Comparison of ENCODE assay signal across 19 cellular contexts in the genomic region with DNA sequence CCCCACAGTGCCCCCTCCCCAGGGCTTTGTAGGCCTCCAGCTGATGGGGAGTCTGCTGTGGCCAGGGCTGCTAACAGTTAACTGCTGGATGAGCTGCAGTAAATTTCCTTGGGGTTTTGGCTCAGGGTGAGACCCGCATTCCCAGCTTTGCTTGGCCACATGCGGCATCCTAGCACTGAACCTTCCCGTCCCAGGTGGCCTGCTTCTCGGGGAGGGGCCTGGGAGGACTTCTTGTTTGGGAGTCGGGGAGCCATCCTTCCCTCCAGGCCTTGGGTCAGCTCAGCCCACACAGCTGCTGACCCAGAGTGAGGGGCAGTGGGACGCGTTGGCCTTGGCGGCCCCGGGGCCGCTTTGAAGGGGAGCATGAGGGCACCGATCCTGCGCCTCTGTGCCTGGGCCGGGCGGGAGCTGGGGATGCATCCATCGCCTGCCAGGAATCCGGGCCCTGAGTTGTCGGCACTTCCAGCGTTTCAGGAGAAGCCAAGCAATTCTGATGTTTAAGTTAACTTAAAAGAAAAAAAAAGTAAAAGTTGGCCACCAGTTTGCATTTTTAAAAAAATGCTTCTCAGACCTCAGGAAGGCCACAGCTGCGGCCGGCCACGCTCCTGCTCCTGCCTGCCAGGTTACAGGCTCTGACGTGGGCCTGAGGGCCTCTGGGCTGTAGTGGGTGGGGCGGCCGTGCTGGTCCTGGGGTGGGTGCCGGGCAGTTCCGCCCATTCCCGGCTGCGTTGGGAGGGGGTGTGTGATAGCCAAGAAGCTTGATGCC. TPM values are rescaled to one million over a fixed set of nuclear protein-coding genes. Genes with fewer than 3 reads are reported as not detected.
DNase-seq lines count a peak whose midpoint lies in the region; TF ChIP-seq lines count a peak whose summit lies in the region.
"Had no signal": no experiment of that assay in that cellular context is flagged by ENCODE, and none has a peak within 500 bp of the region (broad histone marks: within the 10 kb centered on the region; RNA-seq: fewer than 3 reads in every experiment).

No MANE protein-coding gene starts in this region.

- no peak overlapping the region for H3K18ac ChIP-seq in trophoblast cell (ENCODE audit: low read length)

- no peak overlapping the region for H3K4ac ChIP-seq in trophoblast cell (ENCODE audit: low read depth, low read length)

- POLR2A ChIA-PET in RWPE1 (lab: Yijun Ruan, JAX; ENCODE audit: low non-redundant PET): no interaction called here

- no peaks in the 10 kb centered on the region for H3K79me1 ChIP-seq in trophoblast cell (ENCODE audit: low read length)

- peak; percentile 56 for DNase-seq in AG08396 (ENCODE audit: low spot score)
- no peak for DNase-seq in coronary artery (ENCODE audit: low spot score)
- DNase-seq in left ventricle myocardium inferior: peak; percentile 67
- DNase-seq in trophoblast cell: peak; percentile 19 to 63
- no peak for DNase-seq in activated effector memory CD4-positive, alpha-beta T cell treated with anti-CD3 and anti-CD28 coated beads, Interleukin-2, amount 50 U/mL, for 16 hours
- no peak for DNase-seq in KBM-7
- DNase-seq in SK-N-DZ (ENCODE audit: low spot score): no peak
- no peak for DNase-seq in RWPE1 (ENCODE audit: low spot score)
- DNase-seq: activated CD4-positive, alpha-beta T cell treated with anti-CD3 and anti-CD28 coated beads for 36 hours; activated naive CD8-positive, alpha-beta T cell treated with anti-CD3 and anti-CD28 coated beads for 36 hours; activated T-cell treated with anti-CD3 and anti-CD28 coated beads for 4 hours; caudate nucleus; effector CD4-positive, alpha-beta T cell; gastrocnemius medialis; immature natural killer cell; NCI-H2081; NCI-H526; small intestine; stimulated activated CD4-positive, alpha-beta T cell treated with anti-CD3 and anti-CD28 coated beads, Interleukin-4, amount 100 ng/mL, for 4 hours had no signal

- TF ChIP-seq CTCF in coronary artery (IDR thresholded peaks at IDR 0.05) (no peak), left ventricle myocardium inferior (IDR thresholded peaks at IDR 0.05; ENCODE audit: borderline replicate concordance) (no peak), RWPE1 (conservative IDR thresholded peaks at IDR 0.05; ENCODE audit: low read depth) (no peak)

- H2AFZ ChIP-seq in trophoblast cell (ENCODE audit: insufficient read depth, low read length, poor library complexity): no peak overlapping the region

- no peak overlapping the region for H3K4me2 ChIP-seq in trophoblast cell (ENCODE audit: low read length)

- H3K9me3 ChIP-seq in left ventricle myocardium inferior (replicated peaks) (no peaks in the 10 kb centered on the region), trophoblast cell (ENCODE audit: insufficient read depth, low read depth, low read length) (peaks cover 4% of the 10 kb centered on the region)
- H3K9me3 ChIP-seq: gastrocnemius medialis had no signal

- H3K4me3 ChIP-seq in coronary artery (peak overlapping the region; percentile 25), left ventricle myocardium inferior (no peak overlapping the region), trophoblast cell (ENCODE audit: low read depth, low read length) (no peak overlapping the region)
- H3K4me3 ChIP-seq: gastrocnemius medialis had no signal

- WGBS in trophoblast cell (ENCODE audit: extremely low coverage, insufficient coverage, insufficient read length): no CpG with 5 or more reads among the region's 28 CpGs

- no peak overlapping the region for H3K9ac ChIP-seq in trophoblast cell (ENCODE audit: low read length)

- H3K27ac ChIP-seq in coronary artery (peak overlapping the region in 1 of 2 donors; percentile 26), left ventricle myocardium inferior (replicated peaks) (no peak overlapping the region), trophoblast cell (ENCODE audit: low read depth, low read length) (no peak overlapping the region), RWPE1 (no peak overlapping the region)
- H3K27ac ChIP-seq: gastrocnemius medialis had no signal

- no peak overlapping the region for H2AK5ac ChIP-seq in trophoblast cell (ENCODE audit: low read length)

- H3K14ac ChIP-seq in trophoblast cell (ENCODE audit: low read length): no peak overlapping the region

- no peaks in the 10 kb centered on the region for H3K79me2 ChIP-seq in trophoblast cell (ENCODE audit: control insufficient read depth, insufficient read depth, low read length, poor library complexity)

- no peak overlapping the region for H3K23ac ChIP-seq in trophoblast cell (ENCODE audit: low read length)

- no peak overlapping the region for H2BK120ac ChIP-seq in trophoblast cell (ENCODE audit: insufficient read depth, low read length, poor library complexity)

- H3K27me3 ChIP-seq in left ventricle myocardium inferior (ENCODE audit: low read depth): no peaks in the 10 kb centered on the region
- no peaks in the 10 kb centered on the region for H3K27me3 ChIP-seq in trophoblast cell (ENCODE audit: insufficient read depth, low read length)
- H3K27me3 ChIP-seq: gastrocnemius medialis had no signal

- H4K12ac ChIP-seq in trophoblast cell (ENCODE audit: low read depth, low read length): no peak overlapping the region

- CTCF ChIA-PET in RWPE1 (lab: Yijun Ruan, JAX): no interaction called here

- H4K91ac ChIP-seq in trophoblast cell (ENCODE audit: low read depth, low read length): no peak overlapping the region

- H2BK5ac ChIP-seq in trophoblast cell (ENCODE audit: low read depth, low read length, poor library complexity): no peak overlapping the region

- H3K36me3 ChIP-seq in left ventricle myocardium inferior (no peaks in the 10 kb centered on the region), trophoblast cell (ENCODE audit: control insufficient read depth in 1 of 2, insufficient read depth in 2 of 2, low read length in 2 of 2) (no peaks in the 10 kb centered on the region)
- H3K36me3 ChIP-seq: gastrocnemius medialis had no signal

- H4K8ac ChIP-seq in trophoblast cell (ENCODE audit: low read depth, low read length): no peak overlapping the region

- peaks cover 49% of the 10 kb centered on the region for H3K4me1 ChIP-seq in left ventricle myocardium inferior
- peaks cover 5 to 12% of the 10 kb centered on the region in 2 experiments for H3K4me1 ChIP-seq in trophoblast cell (ENCODE audit: control insufficient read depth in 1 of 2, insufficient read depth in 2 of 2, low read length in 2 of 2)

- H2BK12ac ChIP-seq in trophoblast cell (ENCODE audit: low read length): no peak overlapping the region

- intact Hi-C loops in left ventricle myocardium inferior (cut with micrococcal nuclease): no loop called here

- in situ Hi-C loops in KBM-7 (cut with MboI; ENCODE audit: low pct_unique_long_range_greater_than_20kb, low sequenced_read_pairs): no loop called here

RNA-seq across cellular contexts. Expression of gene CRTC1, which starts 27.7 kb away (rescaled TPM):
- 9.7 TPM for total RNA-seq in left ventricle myocardium inferior
- 10.0 and 10.2 TPM in 2 replicates for polyA plus RNA-seq in trophoblast cell (2013)
- polyA plus RNA-seq in SK-N-DZ (2014; cell fraction: cytosol; rRNA removed): 1.8 and 2.4 TPM in 2 replicates
- 9.7 and 10.7 TPM in 2 replicates for polyA plus RNA-seq in SK-N-DZ (2014; cell fraction: nucleus; rRNA removed)

Comparison
In these comparisons a context has a peak if more than half of its experiments do, and no peak if none do; other contexts are left out.
1. DNase-seq: peak in AG08396 (single experiment), left ventricle myocardium inferior (single experiment) and trophoblast cell (2 of 2); none in coronary artery (single experiment), activated effector memory CD4-positive, alpha-beta T cell treated with anti-CD3 and anti-CD28 coated beads, Interleukin-2, amount 50 U/mL, for 16 hours (single experiment), KBM-7 (single experiment), SK-N-DZ (single experiment) and RWPE1 (single experiment).